9 cellular contexts compared by ENCODE assay signal in genomic region chr5:126988021-126988569, GRCh38. TPM values are rescaled to one million over a fixed set of nuclear protein-coding genes. Genes with fewer than 3 reads are reported as not detected.
DNase-seq lines count a peak whose midpoint lies in the region; ATAC-seq and TF ChIP-seq lines count a peak whose summit lies in the region.
"Had no signal": no experiment of that assay in that cellular context is flagged by ENCODE, and none has a peak within 500 bp of the region (broad histone marks: within the 10 kb centered on the region; RNA-seq: fewer than 3 reads in every experiment).

No MANE protein-coding gene starts in this region.

- no peak overlapping the region for H3K4me3 ChIP-seq in foreskin fibroblast (ENCODE audit: low read depth in 1 of 2, low read length in 2 of 2)

- no peaks in the 10 kb centered on the region for H3K36me3 Mint-ChIP-seq in activated CD4-positive, alpha-beta memory T cell treated with anti-CD3 and anti-CD28 coated beads, Interleukin-2, amount 10 ng/mL, durations not matched to agents 7 days and 5 days (ENCODE audit: low read depth)

- no peak overlapping the region for H3K4me3 Mint-ChIP-seq in activated CD4-positive, alpha-beta memory T cell treated with anti-CD3 and anti-CD28 coated beads, Interleukin-2, amount 10 ng/mL, durations not matched to agents 7 days and 5 days

- ATAC-seq in HG03045 (IDR thresholded peaks at IDR 0.05; ENCODE audit: unreplicated experiment): peak; percentile 93

- DNase-seq in NCI-H82 (lab: John Stamatoyannopoulos, UW) (peak; percentile 30), NCI-H82 treated with DMSO at 0.1 percent for 48 hours (lab: John Stamatoyannopoulos, UW; ENCODE audit: unreplicated experiment) (no peak), NCI-H1417 treated with DMSO at 0.1 percent for 48 hours (lab: John Stamatoyannopoulos, UW) (no peak), foreskin fibroblast (no peak), COR-L47 (lab: John Stamatoyannopoulos, UW) (no peak)
- DNase-seq in activated CD4-positive, alpha-beta memory T cell treated with anti-CD3 and anti-CD28 coated beads, Interleukin-2, amount 10 ng/mL, durations not matched to agents 7 days and 5 days: no peak
- DNase-seq in stimulated activated CD4-positive, alpha-beta T cell treated with anti-CD3 and anti-CD28 coated beads, Interleukin-4, amount 100 ng/mL, for 24 hours: peak; percentile 45
- DNase-seq: Karpas-422 had no signal

- H3K9me3 Mint-ChIP-seq in activated CD4-positive, alpha-beta memory T cell treated with anti-CD3 and anti-CD28 coated beads, Interleukin-2, amount 10 ng/mL, durations not matched to agents 7 days and 5 days: no peaks in the 10 kb centered on the region

- CTCF ChIA-PET in activated CD4-positive, alpha-beta memory T cell treated with anti-CD3 and anti-CD28 coated beads, Interleukin-2, amount 10 ng/mL, durations not matched to agents 7 days and 5 days (lab: Charles Lee): no interaction called here

- POLR2A ChIA-PET in activated CD4-positive, alpha-beta memory T cell treated with anti-CD3 and anti-CD28 coated beads, Interleukin-2, amount 10 ng/mL, durations not matched to agents 7 days and 5 days (lab: Charles Lee): no interaction called here

- H3K27ac Mint-ChIP-seq in activated CD4-positive, alpha-beta memory T cell treated with anti-CD3 and anti-CD28 coated beads, Interleukin-2, amount 10 ng/mL, durations not matched to agents 7 days and 5 days: peak overlapping the region; percentile 16

- peaks cover 12% of the 10 kb centered on the region for H3K4me1 Mint-ChIP-seq in activated CD4-positive, alpha-beta memory T cell treated with anti-CD3 and anti-CD28 coated beads, Interleukin-2, amount 10 ng/mL, durations not matched to agents 7 days and 5 days

- H3K27me3 Mint-ChIP-seq in activated CD4-positive, alpha-beta memory T cell treated with anti-CD3 and anti-CD28 coated beads, Interleukin-2, amount 10 ng/mL, durations not matched to agents 7 days and 5 days: no peaks in the 10 kb centered on the region

- no peak for TF ChIP-seq CTCF in foreskin fibroblast (IDR thresholded peaks at IDR 0.05; ENCODE audit: low read depth, low read length)

RNA-seq across cellular contexts. Expression of gene MARCHF3, which starts 42.3 kb away (rescaled TPM):
- total RNA-seq in activated CD4-positive, alpha-beta memory T cell treated with anti-CD3 and anti-CD28 coated beads, Interleukin-2, amount 10 ng/mL, durations not matched to agents 7 days and 5 days: under 1 TPM; 0.68 to 0.70 TPM

Comparison
In these comparisons a context has a peak if more than half of its experiments do, and no peak if none do; other contexts are left out.
1. DNase-seq: peak in NCI-H82 (single experiment) and stimulated activated CD4-positive, alpha-beta T cell treated with anti-CD3 and anti-CD28 coated beads, Interleukin-4, amount 100 ng/mL, for 24 hours (single experiment); none in NCI-H82 treated with DMSO at 0.1 percent for 48 hours (single experiment), activated CD4-positive, alpha-beta memory T cell treated with anti-CD3 and anti-CD28 coated beads, Interleukin-2, amount 10 ng/mL, durations not matched to agents 7 days and 5 days (single experiment), NCI-H1417 treated with DMSO at 0.1 percent for 48 hours (single experiment), foreskin fibroblast (0 of 2) and COR-L47 (single experiment).